In genomic region chr2:240963065-240963375, GRCh38 we compare ENCODE assay signal across 21 cellular contexts. TPM values are rescaled to one million over a fixed set of nuclear protein-coding genes. Genes with fewer than 3 reads are reported as not detected.
DNase-seq lines count a peak whose midpoint lies in the region; ATAC-seq, FAIRE-seq and TF ChIP-seq lines count a peak whose summit lies in the region.
"Had no signal": no experiment of that assay in that cellular context is flagged by ENCODE, and none has a peak within 500 bp of the region (broad histone marks: within the 10 kb centered on the region; RNA-seq: fewer than 3 reads in every experiment).

No MANE protein-coding gene starts in this region.

- no peaks in the 10 kb centered on the region for H3K9me3 Mint-ChIP-seq in stimulated activated effector memory CD8-positive, alpha-beta T cell treated with anti-CD3 and anti-CD28 coated beads, Interleukin-12 subunit alpha, Interleukin-12 subunit beta, amount 100 ng/mL, for 72 hours
- no peaks in the 10 kb centered on the region for H3K9me3 Mint-ChIP-seq in Calu3 (ENCODE audit: low read depth, unreplicated experiment)
- H3K9me3 Mint-ChIP-seq: activated naive CD4-positive, alpha-beta T cell treated with anti-CD3 and anti-CD28 coated beads, Interleukin-2, amount 10 ng/mL, durations not matched to agents 7 days and 5 days had no signal

- TF ChIP-seq EP300 in HepG2 (IDR thresholded peaks at IDR 0.05; ENCODE audit: low read depth in 2 of 2, low read length in 2 of 2) (no peak), HepG2 (CRISPR knock-in tag; IDR thresholded peaks at IDR 0.05; ENCODE audit: borderline replicate concordance) (no peak)

- TF ChIP-seq POLR2A in Peyer's patch (IDR thresholded peaks at IDR 0.05) (no peak), HepG2 (IDR thresholded peaks at IDR 0.05; ENCODE audit: insufficient read depth in 1 of 2, low read depth in 2 of 2, low read length in 2 of 2) (no peak)

- no peaks in the 10 kb centered on the region for H3K36me3 ChIP-seq in BLaER1
- no peaks in the 10 kb centered on the region for H3K36me3 ChIP-seq in Peyer's patch
- no peaks in the 10 kb centered on the region for H3K36me3 ChIP-seq in HepG2 (replicated peaks in 1 of 2; ENCODE audit: control insufficient read depth in 1 of 2, insufficient read depth in 2 of 2, low read length in 2 of 2)
- H3K36me3 ChIP-seq: esophagus muscularis mucosa, heart left ventricle, pancreas had no signal

- H3K27me3 ChIP-seq in BLaER1 (no peaks in the 10 kb centered on the region), Peyer's patch (no peaks in the 10 kb centered on the region), HepG2 (ENCODE audit: control insufficient read depth in 1 of 2, insufficient read depth in 2 of 2, low read length in 2 of 2) (peaks cover 0 to 2% of the 10 kb centered on the region in 2 experiments; a peak in 2 of 5 replicates)
- H3K27me3 ChIP-seq: body of pancreas, heart left ventricle, pancreas had no signal

- H2AFZ ChIP-seq in HepG2 (ENCODE audit: low read length) = no peak overlapping the region

- peak in 1 of 3 donors; percentile 25 for DNase-seq in Peyer's patch
- no peak for DNase-seq in HepG2 (ENCODE audit: low spot score)
- DNase-seq in stimulated activated effector memory CD8-positive, alpha-beta T cell treated with anti-CD3 and anti-CD28 coated beads, Interleukin-12 subunit alpha, Interleukin-12 subunit beta, amount 100 ng/mL, for 72 hours (ENCODE audit: low spot score in 2 of 2) = no peak
- DNase-seq in Calu3 = no peak
- DNase-seq in SW480 (ENCODE audit: low spot score) = no peak
- DNase-seq: activated CD4-positive, CD25-positive, alpha-beta regulatory T cell; activated naive CD4-positive, alpha-beta T cell treated with anti-CD3 and anti-CD28 coated beads, Interleukin-2, amount 10 ng/mL, durations not matched to agents 7 days and 5 days; stimulated activated CD4-positive, alpha-beta T cell treated with anti-CD3 and anti-CD28 coated beads, Interleukin-15, amount 100 ng/mL, for 24 hours had no signal

- no peak for FAIRE-seq in HepG2 (lab: Jason Lieb, UNC)
- FAIRE-seq: D721Med, GM12878, islet of Langerhans, pancreas had no signal

- POLR2A ChIA-PET in HepG2 (lab: Yijun Ruan, JAX) = interaction anchor here (1.5 kb wide), 1 partner anchor 89 kb away, joined by 3 read pairs; no protein-coding TSS in a partner anchor

- 100% methylated on average over 4 of the region's 10 CpGs for WGBS in HepG2 (ENCODE audit: low lambda C conversion rate)

- H3K4me1 ChIP-seq in BLaER1 = peaks cover 75% of the 10 kb centered on the region
- H3K4me1 ChIP-seq in Peyer's patch = peaks cover 0 to 32% (median 0%) of the 10 kb centered on the region in 4 donors
- H3K4me1 ChIP-seq in HepG2 (ENCODE audit: insufficient read depth, low read length) = peaks cover 94% of the 10 kb centered on the region

- H3K9me3 ChIP-seq in BLaER1 (no peaks in the 10 kb centered on the region), Peyer's patch (no peaks in the 10 kb centered on the region), HepG2 (ENCODE audit: low read length) (no peaks in the 10 kb centered on the region)
- H3K9me3 ChIP-seq: body of pancreas, esophagus muscularis mucosa, heart left ventricle, pancreas had no signal

- no peak overlapping the region for H3K4me3 ChIP-seq in BLaER1
- no peak overlapping the region for H3K4me3 ChIP-seq in Peyer's patch
- H3K4me3 ChIP-seq in HepG2 (replicated peaks in 1 of 3; ENCODE audit: insufficient read depth in 1 of 3, low read depth in 2 of 3, low read length in 3 of 3) = no peak overlapping the region
- H3K4me3 ChIP-seq in skin epidermis = no peak overlapping the region
- H3K4me3 ChIP-seq: body of pancreas, esophagus muscularis mucosa, GM12878, pancreas had no signal

- no peak for ATAC-seq in HepG2
- no peak for ATAC-seq in stimulated activated effector memory CD8-positive, alpha-beta T cell treated with anti-CD3 and anti-CD28 coated beads, Interleukin-12 subunit alpha, Interleukin-12 subunit beta, amount 100 ng/mL, for 72 hours
- no peak for ATAC-seq in GM19324 (IDR thresholded peaks at IDR 0.05; ENCODE audit: low FRiP score, unreplicated experiment)
- ATAC-seq: body of pancreas, GM12878 had no signal

- H3K9ac ChIP-seq in BLaER1 (no peak overlapping the region), HepG2 (ENCODE audit: insufficient read depth, low read depth, low read length) (no peak overlapping the region)

- no peaks in the 10 kb centered on the region for H3K36me3 Mint-ChIP-seq in stimulated activated effector memory CD8-positive, alpha-beta T cell treated with anti-CD3 and anti-CD28 coated beads, Interleukin-12 subunit alpha, Interleukin-12 subunit beta, amount 100 ng/mL, for 72 hours
- no peaks in the 10 kb centered on the region for H3K36me3 Mint-ChIP-seq in Calu3 (ENCODE audit: insufficient read depth, unreplicated experiment)
- H3K36me3 Mint-ChIP-seq: activated naive CD4-positive, alpha-beta T cell treated with anti-CD3 and anti-CD28 coated beads, Interleukin-2, amount 10 ng/mL, durations not matched to agents 7 days and 5 days had no signal

- in situ Hi-C loops in HepG2 (cut with HindIII; ENCODE audit: extremely low pct_ligation_motif_present, low pct_unique_long_range_greater_than_20kb) = no loop called here

- no peak overlapping the region for H3K4me3 Mint-ChIP-seq in stimulated activated effector memory CD8-positive, alpha-beta T cell treated with anti-CD3 and anti-CD28 coated beads, Interleukin-12 subunit alpha, Interleukin-12 subunit beta, amount 100 ng/mL, for 72 hours
- no peak overlapping the region for H3K4me3 Mint-ChIP-seq in Calu3 (ENCODE audit: low read depth, unreplicated experiment)
- H3K4me3 Mint-ChIP-seq: activated naive CD4-positive, alpha-beta T cell treated with anti-CD3 and anti-CD28 coated beads, Interleukin-2, amount 10 ng/mL, durations not matched to agents 7 days and 5 days had no signal

- H3K4me2 ChIP-seq in BLaER1 = peak overlapping the region; percentile 75
- H3K4me2 ChIP-seq in HepG2 (ENCODE audit: low read depth, low read length) = no peak overlapping the region

- no peak for TF ChIP-seq RAD21 in HepG2 (CRISPR knock-in tag; IDR thresholded peaks at IDR 0.05)

- TF ChIP-seq CTCF in Peyer's patch (IDR thresholded peaks at IDR 0.05) (no peak), HepG2 (CRISPR knock-in tag; IDR thresholded peaks at IDR 0.05) (no peak), Calu3 (IDR thresholded peaks at IDR 0.05; ENCODE audit: unreplicated experiment) (no peak)

- H3K27ac ChIP-seq in BLaER1 (peak overlapping the region; percentile 74), Peyer's patch (peak overlapping the region; percentile 55 to 86 (median 64)), HepG2 (ENCODE audit: extremely low read length, insufficient read depth, low read length) (peak overlapping the region; percentile 74), skin epidermis (peak overlapping the region in 17 of 21 experiments; percentile 48 to 85 (median 70))

- BruUV-seq in HepG2 (replicated peaks; lab: Mats Ljungman, UMichigan) (no TSS peak), Calu3 (replicated peaks; lab: Mats Ljungman, UMichigan) (no TSS peak)

- no peaks in the 10 kb centered on the region for H4K20me1 ChIP-seq in BLaER1
- no peaks in the 10 kb centered on the region for H4K20me1 ChIP-seq in HepG2 (ENCODE audit: insufficient read depth, low read length)

- peaks cover 14% of the 10 kb centered on the region for H3K27me3 Mint-ChIP-seq in Calu3 (ENCODE audit: unreplicated experiment)

- H3K4me1 Mint-ChIP-seq in stimulated activated effector memory CD8-positive, alpha-beta T cell treated with anti-CD3 and anti-CD28 coated beads, Interleukin-12 subunit alpha, Interleukin-12 subunit beta, amount 100 ng/mL, for 72 hours = no peaks in the 10 kb centered on the region
- peaks cover 8% of the 10 kb centered on the region for H3K4me1 Mint-ChIP-seq in Calu3 (ENCODE audit: low read depth, unreplicated experiment)
- H3K4me1 Mint-ChIP-seq: activated naive CD4-positive, alpha-beta T cell treated with anti-CD3 and anti-CD28 coated beads, Interleukin-2, amount 10 ng/mL, durations not matched to agents 7 days and 5 days had no signal

- intact Hi-C loops in HepG2 (cut with micrococcal nuclease; ENCODE audit: unreplicated experiment) (no loop called here), Calu3 (cut with micrococcal nuclease; ENCODE audit: unreplicated experiment) (no loop called here)

- H3K79me2 ChIP-seq in HepG2 (ENCODE audit: insufficient read depth, low read length) = no peaks in the 10 kb centered on the region

- no peak overlapping the region for H3K27ac Mint-ChIP-seq in stimulated activated effector memory CD8-positive, alpha-beta T cell treated with anti-CD3 and anti-CD28 coated beads, Interleukin-12 subunit alpha, Interleukin-12 subunit beta, amount 100 ng/mL, for 72 hours
- no peak overlapping the region for H3K27ac Mint-ChIP-seq in Calu3 (ENCODE audit: unreplicated experiment)
- H3K27ac Mint-ChIP-seq: activated naive CD4-positive, alpha-beta T cell treated with anti-CD3 and anti-CD28 coated beads, Interleukin-2, amount 10 ng/mL, durations not matched to agents 7 days and 5 days had no signal

- CTCF ChIA-PET in HepG2 (lab: Yijun Ruan, JAX; ENCODE audit: low intra/inter-chr PET ratio, low total read pairs) = no interaction called here
- CTCF ChIA-PET in Calu3 (lab: Charles Lee) = no interaction called here

RNA-seq across cellular contexts. Expression of gene SNED1, which starts 35.4 kb away (rescaled TPM):
- total RNA-seq in Peyer's patch (10 to 100 TPM in 3 of 4 donors, 1 to 10 TPM in 1; 6.8 to 83.3 (median 25.2) TPM), HepG2 (2016; rRNA removed; fragmentation: Illumina TruSeq; extraction: Trizol) (0.15 TPM in 1 of 2 replicates, not detected in the other), Calu3 (2022) (0.76 and 0.86 TPM in 2 replicates)
- total RNA-seq in HepG2 (2016; cell fraction: cytosol; rRNA removed; fragmentation: Illumina TruSeq; extraction: Trizol; ENCODE audit: low read depth) = 0.09 and 0.10 TPM in 2 replicates
- 0.03 and 0.26 TPM in 2 replicates for total RNA-seq in HepG2 (2016; cell fraction: insoluble cytoplasmic fraction; rRNA removed; fragmentation: Illumina TruSeq; extraction: Trizol)
- total RNA-seq in HepG2 (2016; cell fraction: membrane; rRNA removed; fragmentation: Illumina TruSeq; extraction: Trizol) = 0.10 and 0.12 TPM in 2 replicates
- 0.13 and 0.62 TPM in 2 replicates for total RNA-seq in HepG2 (2016; cell fraction: nucleus; rRNA removed; fragmentation: Illumina TruSeq; extraction: Trizol)
- 0.35 and 0.65 TPM in 2 replicates for polyA plus RNA-seq in HepG2 (2011; rRNA removed)
- polyA plus RNA-seq in HepG2 (2011; cell fraction: cytosol; rRNA removed) = 0.06 and 0.32 TPM in 2 replicates
- 1.2 and 1.4 TPM in 2 replicates for polyA plus RNA-seq in HepG2 (2011; cell fraction: nucleus; rRNA removed)
- polyA plus RNA-seq in HepG2 (2012) = 0.31 and 0.46 TPM in 2 replicates
- polyA plus RNA-seq in HepG2 (2016; cell fraction: cytosol; fragmentation: Illumina TruSeq; extraction: Trizol; ENCODE audit: low read depth) = 0.03 and 0.10 TPM in 2 replicates
- polyA plus RNA-seq in HepG2 (2016; cell fraction: insoluble cytoplasmic fraction; fragmentation: Illumina TruSeq; extraction: Trizol; ENCODE audit: low read depth) = 0.04 and 0.24 TPM in 2 replicates
- 0.02 and 0.09 TPM in 2 replicates for polyA plus RNA-seq in HepG2 (2016; cell fraction: membrane; fragmentation: Illumina TruSeq; extraction: Trizol; ENCODE audit: low read depth)
- 0.19 and 1.7 TPM in 2 replicates for polyA plus RNA-seq in HepG2 (2016; cell fraction: nucleus; fragmentation: Illumina TruSeq; extraction: Trizol; ENCODE audit: insufficient read depth, low read depth)
- polyA minus RNA-seq in HepG2 (2011; rRNA and poly(A)+ RNA removed; ENCODE audit: low replicate concordance) = 0.96 and 3.2 TPM in 2 replicates
- 0.44 and 0.79 TPM in 2 replicates for polyA minus RNA-seq in HepG2 (2011; cell fraction: cytosol; rRNA and poly(A)+ RNA removed)
- polyA minus RNA-seq in HepG2 (2011; cell fraction: nucleus; rRNA and poly(A)+ RNA removed) = 0.52 and 0.99 TPM in 2 replicates

RNA-seq across cellular contexts. Expression of gene CROCC2, which starts 56.9 kb away (rescaled TPM):
- under 1 TPM in 2 of 4 donors, not detected in 2; 0.27 to 0.83 TPM for total RNA-seq in Peyer's patch
- not detected in 2 replicates for total RNA-seq in HepG2 (2016; rRNA removed; fragmentation: Illumina TruSeq; extraction: Trizol)
- not detected in 2 replicates for total RNA-seq in HepG2 (2016; cell fraction: cytosol; rRNA removed; fragmentation: Illumina TruSeq; extraction: Trizol; ENCODE audit: low read depth)
- 0.02 TPM in 1 of 2 replicates, not detected in the other for total RNA-seq in HepG2 (2016; cell fraction: insoluble cytoplasmic fraction; rRNA removed; fragmentation: Illumina TruSeq; extraction: Trizol)
- total RNA-seq in HepG2 (2016; cell fraction: membrane; rRNA removed; fragmentation: Illumina TruSeq; extraction: Trizol) = not detected in 2 replicates
- total RNA-seq in HepG2 (2016; cell fraction: nucleus; rRNA removed; fragmentation: Illumina TruSeq; extraction: Trizol) = not detected in 2 replicates
- not detected in 2 replicates for polyA plus RNA-seq in HepG2 (2011; rRNA removed)
- polyA plus RNA-seq in HepG2 (2011; cell fraction: cytosol; rRNA removed) = not detected in 2 replicates
- polyA plus RNA-seq in HepG2 (2011; cell fraction: nucleus; rRNA removed) = 0.03 TPM in 1 of 2 replicates, not detected in the other
- 0.13 and 0.15 TPM in 2 replicates for polyA plus RNA-seq in HepG2 (2012)
- not detected in 2 replicates for polyA plus RNA-seq in HepG2 (2016; cell fraction: cytosol; fragmentation: Illumina TruSeq; extraction: Trizol; ENCODE audit: low read depth)
- not detected in 2 replicates for polyA plus RNA-seq in HepG2 (2016; cell fraction: insoluble cytoplasmic fraction; fragmentation: Illumina TruSeq; extraction: Trizol; ENCODE audit: low read depth)
- not detected in 2 replicates for polyA plus RNA-seq in HepG2 (2016; cell fraction: membrane; fragmentation: Illumina TruSeq; extraction: Trizol; ENCODE audit: low read depth)
- polyA plus RNA-seq in HepG2 (2016; cell fraction: nucleus; fragmentation: Illumina TruSeq; extraction: Trizol; ENCODE audit: insufficient read depth, low read depth) = not detected in 2 replicates
- polyA minus RNA-seq in HepG2 (2011; rRNA and poly(A)+ RNA removed; ENCODE audit: low replicate concordance) = not detected in 2 replicates
- polyA minus RNA-seq in HepG2 (2011; cell fraction: cytosol; rRNA and poly(A)+ RNA removed) = not detected in 2 replicates
- polyA minus RNA-seq in HepG2 (2011; cell fraction: nucleus; rRNA and poly(A)+ RNA removed) = not detected in 2 replicates
- total RNA-seq in Calu3 (2022) = not detected in 2 replicates
- total RNA-seq: dermis microvascular lymphatic vessel endothelial cell; esophagus muscularis mucosa; G401; GM12878; heart left ventricle; T-helper 1 cell treated with Interleukin-12 subunit alpha and Interleukin-12 subunit beta and Interleukin-4 antibody, amounts not matched to agents 30 ng/mL and 1 ng/mL, for 36 hours had no signal
- polyA plus RNA-seq: GM12878, heart left ventricle had no signal
